9 cellular contexts compared by ENCODE assay signal in the genomic region with DNA sequence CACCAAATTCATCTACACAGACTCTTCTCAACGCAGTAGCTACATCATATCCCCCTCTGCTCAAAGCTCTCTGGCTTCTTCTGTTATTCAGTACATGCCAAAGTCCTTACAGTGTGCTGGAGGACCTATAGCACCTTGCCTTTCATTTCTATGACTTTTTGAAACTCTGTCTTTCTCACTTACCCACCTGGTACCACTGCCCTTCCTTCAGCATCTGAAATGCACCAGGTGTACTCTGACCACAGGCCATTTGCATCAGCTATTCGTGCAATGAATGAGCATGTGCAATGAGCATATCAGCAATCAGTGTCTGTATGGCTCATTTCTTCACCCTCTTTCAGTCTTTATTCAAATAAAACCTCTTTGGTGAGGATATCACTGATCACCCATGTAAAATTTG.
"Had no signal": no experiment of that assay in that cellular context is flagged by ENCODE, and none has a peak within 500 bp of the region (broad histone marks: within the 10 kb centered on the region; RNA-seq: fewer than 3 reads in every experiment).

No MANE protein-coding gene starts in this region.

- H3K27ac ChIP-seq: GM23248 had no signal

- H3K9ac ChIP-seq: GM23248 had no signal

- H3K4me1 ChIP-seq: HAP-1 had no signal

- H3K4me3 ChIP-seq: GM23248, GM23338, HAP-1 had no signal

- H2AFZ ChIP-seq: GM23248, GM23338 had no signal

- ATAC-seq: GM23338, HCT116 had no signal

- DNase-seq: GM23248, GOT3, H7, H9, HCEC 1CT, HFFc6 had no signal

- H3K4me2 ChIP-seq: GM23338 had no signal

- H3K36me3 ChIP-seq: HAP-1 had no signal
